In genomic region chr1:77876884-77877283, GRCh38 we compare ENCODE assay signal across 1 cellular context.
TF ChIP-seq lines count a peak whose summit lies in the region.

No MANE protein-coding gene starts in this region.

TF ChIP-seq in K562, 482 proteins besides CTCF, POLR2A, EP300 and RAD21:
- peak; percentile 26; the same call in 1 of the 2 replicates for TF ChIP-seq ZNF121 (CRISPR knock-in tag; conservative IDR thresholded peaks at IDR 0.05)
- no peak for TF ChIP-seq MTA1 (IDR thresholded peaks at IDR 0.05; ENCODE audit: borderline replicate concordance)
TF ChIP-seq in K562: peak in this region for 1.
